Comparison of ENCODE assay signal across 8 cellular contexts in genomic region chr2:87494845-87495244, GRCh38.
DNase-seq lines count a peak whose midpoint lies in the region; ATAC-seq and TF ChIP-seq lines count a peak whose summit lies in the region.
"Not testable (repeated sequence)": the region's sequence is repeated elsewhere in the genome, so short reads cannot be mapped to it uniquely, and the experiment has no call there.

No MANE protein-coding gene starts in this region.

- TF ChIP-seq CTCF in WTC11 (IDR thresholded peaks at IDR 0.05); fibroblast of villous mesenchyme (IDR thresholded peaks at IDR 0.05; ENCODE audit: insufficient read depth, low read depth, low read length); nephron (IDR thresholded peaks at IDR 0.05; ENCODE audit: unreplicated experiment in 3 of 3): not testable (repeated sequence)

- not testable (repeated sequence) for H3K9me3 Mint-ChIP-seq in CD4-positive, alpha-beta memory T cell; WTC11; activated T-helper 1 cell treated with anti-CD3 and anti-CD28 coated beads, Interleukin-12 subunit alpha, Interleukin-12 subunit beta, Interleukin-2, Interleukin-4 antibody, amounts not matched to agents 30 ng/mL and 10 ng/mL and 1 ng/mL, durations not matched to agents 14 hours and 24 hours and 36 hours; central memory CD8-positive, alpha-beta T cell; nephron; stimulated activated naive CD8-positive, alpha-beta T cell treated with anti-CD3 and anti-CD28 coated beads, Interleukin-15, Interleukin-2, amounts not matched to agents 100 ng/mL and 50 ng/mL, for 24 hours

- POLR2A ChIA-PET in CD4-positive, alpha-beta memory T cell (lab: Charles Lee; ENCODE audit: partially characterized antibody); WTC11 (lab: Charles Lee): not testable (repeated sequence)

- not testable (repeated sequence) for H3K27ac ChIP-seq in CD4-positive, alpha-beta memory T cell (ENCODE audit: low read depth, low read length)
- H3K27ac ChIP-seq in HUES64 (ENCODE audit: low read depth, low read length), result peak overlapping the region; percentile 61; the same call in 1 of the 2 replicates

- H3K27ac Mint-ChIP-seq in CD4-positive, alpha-beta memory T cell, result peak overlapping the region in 5 of 7 donors; percentile 11 to 79 (median 73)
- H3K27ac Mint-ChIP-seq in WTC11 (peak overlapping the region; percentile 73), nephron (peak overlapping the region in 2 of 3 experiments; percentile 39 to 79)
- H3K27ac Mint-ChIP-seq in activated T-helper 1 cell treated with anti-CD3 and anti-CD28 coated beads, Interleukin-12 subunit alpha, Interleukin-12 subunit beta, Interleukin-2, Interleukin-4 antibody, amounts not matched to agents 30 ng/mL and 10 ng/mL and 1 ng/mL, durations not matched to agents 14 hours and 24 hours and 36 hours, result peak overlapping the region; percentile 77
- peak overlapping the region; percentile 74 for H3K27ac Mint-ChIP-seq in central memory CD8-positive, alpha-beta T cell (ENCODE audit: low read depth)
- peak overlapping the region; percentile 72 for H3K27ac Mint-ChIP-seq in stimulated activated naive CD8-positive, alpha-beta T cell treated with anti-CD3 and anti-CD28 coated beads, Interleukin-15, Interleukin-2, amounts not matched to agents 100 ng/mL and 50 ng/mL, for 24 hours

- DNase-seq in CD4-positive, alpha-beta memory T cell; WTC11 (ENCODE audit: low spot score); activated T-helper 1 cell treated with anti-CD3 and anti-CD28 coated beads, Interleukin-12 subunit alpha, Interleukin-12 subunit beta, Interleukin-2, Interleukin-4 antibody, amounts not matched to agents 30 ng/mL and 10 ng/mL and 1 ng/mL, durations not matched to agents 14 hours and 24 hours and 36 hours (ENCODE audit: low spot score); central memory CD8-positive, alpha-beta T cell (ENCODE audit: low spot score in 2 of 2): not testable (repeated sequence)
- DNase-seq in fibroblast of villous mesenchyme (ENCODE audit: low read depth), result peak; percentile 35

- intact Hi-C loops in CD4-positive, alpha-beta memory T cell (cut with micrococcal nuclease); activated T-helper 1 cell treated with anti-CD3 and anti-CD28 coated beads, Interleukin-12 subunit alpha, Interleukin-12 subunit beta, Interleukin-2, Interleukin-4 antibody, amounts not matched to agents 30 ng/mL and 10 ng/mL and 1 ng/mL, durations not matched to agents 14 hours and 24 hours and 36 hours (cut with micrococcal nuclease): not testable (repeated sequence)

- peaks cover 5 to 12% (median 9%) of the 10 kb centered on the region in 4 donors for H3K4me1 Mint-ChIP-seq in CD4-positive, alpha-beta memory T cell
- H3K4me1 Mint-ChIP-seq in WTC11, result peaks cover 14% of the 10 kb centered on the region
- peaks cover 18% of the 10 kb centered on the region for H3K4me1 Mint-ChIP-seq in activated T-helper 1 cell treated with anti-CD3 and anti-CD28 coated beads, Interleukin-12 subunit alpha, Interleukin-12 subunit beta, Interleukin-2, Interleukin-4 antibody, amounts not matched to agents 30 ng/mL and 10 ng/mL and 1 ng/mL, durations not matched to agents 14 hours and 24 hours and 36 hours (ENCODE audit: low read depth)
- H3K4me1 Mint-ChIP-seq in central memory CD8-positive, alpha-beta T cell; nephron: not testable (repeated sequence)
- H3K4me1 Mint-ChIP-seq in stimulated activated naive CD8-positive, alpha-beta T cell treated with anti-CD3 and anti-CD28 coated beads, Interleukin-15, Interleukin-2, amounts not matched to agents 100 ng/mL and 50 ng/mL, for 24 hours (ENCODE audit: low read depth), result peaks cover 29% of the 10 kb centered on the region

- H3K9ac ChIP-seq in HUES64 (ENCODE audit: low read depth, low read length), result not testable (repeated sequence)

- peaks cover 11% of the 10 kb centered on the region for H3K4me1 ChIP-seq in CD4-positive, alpha-beta memory T cell (ENCODE audit: insufficient read depth, low read length)
- H3K4me1 ChIP-seq in HUES64 (ENCODE audit: insufficient read depth, low read length), result not testable (repeated sequence)

- H3K36me3 Mint-ChIP-seq in CD4-positive, alpha-beta memory T cell; WTC11; central memory CD8-positive, alpha-beta T cell (ENCODE audit: insufficient read depth); nephron (ENCODE audit: low read depth): not testable (repeated sequence)
- H3K36me3 Mint-ChIP-seq in activated T-helper 1 cell treated with anti-CD3 and anti-CD28 coated beads, Interleukin-12 subunit alpha, Interleukin-12 subunit beta, Interleukin-2, Interleukin-4 antibody, amounts not matched to agents 30 ng/mL and 10 ng/mL and 1 ng/mL, durations not matched to agents 14 hours and 24 hours and 36 hours (ENCODE audit: low read depth), result peaks cover 14% of the 10 kb centered on the region
- peaks cover 16% of the 10 kb centered on the region for H3K36me3 Mint-ChIP-seq in stimulated activated naive CD8-positive, alpha-beta T cell treated with anti-CD3 and anti-CD28 coated beads, Interleukin-15, Interleukin-2, amounts not matched to agents 100 ng/mL and 50 ng/mL, for 24 hours (ENCODE audit: low read depth)

- CTCF ChIA-PET in CD4-positive, alpha-beta memory T cell (lab: Charles Lee; ENCODE audit: partially characterized antibody); WTC11 (lab: Charles Lee): not testable (repeated sequence)

- H3K27me3 Mint-ChIP-seq in CD4-positive, alpha-beta memory T cell; WTC11 (ENCODE audit: low read depth); activated T-helper 1 cell treated with anti-CD3 and anti-CD28 coated beads, Interleukin-12 subunit alpha, Interleukin-12 subunit beta, Interleukin-2, Interleukin-4 antibody, amounts not matched to agents 30 ng/mL and 10 ng/mL and 1 ng/mL, durations not matched to agents 14 hours and 24 hours and 36 hours (ENCODE audit: insufficient read depth); central memory CD8-positive, alpha-beta T cell; nephron (ENCODE audit: low read depth); stimulated activated naive CD8-positive, alpha-beta T cell treated with anti-CD3 and anti-CD28 coated beads, Interleukin-15, Interleukin-2, amounts not matched to agents 100 ng/mL and 50 ng/mL, for 24 hours: not testable (repeated sequence)

- not testable (repeated sequence) for H3K27me3 ChIP-seq in CD4-positive, alpha-beta memory T cell (ENCODE audit: insufficient read depth, low read length); HUES64 (ENCODE audit: insufficient read depth, low read length)

- not testable (repeated sequence) for H3K4me3 ChIP-seq in CD4-positive, alpha-beta memory T cell (ENCODE audit: low read length in 2 of 2); HUES64 (ENCODE audit: low read length); fibroblast of villous mesenchyme (ENCODE audit: low read depth, low read length)

- ATAC-seq in WTC11; central memory CD8-positive, alpha-beta T cell (replicated peaks; ENCODE audit: extremely low read depth, poor library complexity, severe bottlenecking): not testable (repeated sequence)

- not testable (repeated sequence) for H3K9me3 ChIP-seq in CD4-positive, alpha-beta memory T cell (ENCODE audit: control insufficient read depth in 1 of 2, low read length in 2 of 2); HUES64 (ENCODE audit: insufficient read depth, low read depth, low read length)

- H3K36me3 ChIP-seq in CD4-positive, alpha-beta memory T cell (ENCODE audit: insufficient read depth, low read length); HUES64 (ENCODE audit: insufficient read depth, low read length): not testable (repeated sequence)

- WGBS in HUES64, result 91% methylated on average over 5 of the region's 5 CpGs

- H3K4me3 Mint-ChIP-seq in CD4-positive, alpha-beta memory T cell; WTC11; activated T-helper 1 cell treated with anti-CD3 and anti-CD28 coated beads, Interleukin-12 subunit alpha, Interleukin-12 subunit beta, Interleukin-2, Interleukin-4 antibody, amounts not matched to agents 30 ng/mL and 10 ng/mL and 1 ng/mL, durations not matched to agents 14 hours and 24 hours and 36 hours; central memory CD8-positive, alpha-beta T cell; nephron; stimulated activated naive CD8-positive, alpha-beta T cell treated with anti-CD3 and anti-CD28 coated beads, Interleukin-15, Interleukin-2, amounts not matched to agents 100 ng/mL and 50 ng/mL, for 24 hours: not testable (repeated sequence)
